Comparison of ENCODE assay signal across 15 cellular contexts in genomic region chr9:127739614-127740322, GRCh38. TPM values are rescaled to one million over a fixed set of nuclear protein-coding genes. Genes with fewer than 3 reads are reported as not detected.
A peak's percentile ranks its signal among the peaks of the same experiment; 100 is the strongest.
DNase-seq lines count a peak whose midpoint lies in the region; ATAC-seq, FAIRE-seq and TF ChIP-seq lines count a peak whose summit lies in the region.
"Had no signal": no experiment of that assay in that cellular context is flagged by ENCODE, and none has a peak within 500 bp of the region (broad histone marks: within the 10 kb centered on the region; RNA-seq: fewer than 3 reads in every experiment).

No MANE protein-coding gene starts in this region.

- H3K4me2 ChIP-seq in HCT116 (ENCODE audit: low read length) (peak overlapping the region; percentile 73; the same call in 1 of the 2 replicates), keratinocyte (ENCODE audit: control insufficient read depth, extremely low read depth, insufficient read depth, low read depth, low read length) (peak overlapping the region; percentile 62)

- CTCF ChIA-PET in HCT116 (lab: Charles Lee): interaction anchor here (1.2 to 1.7 kb wide), 3 partner anchors 31 to 182 kb away, joined by 3 to 8 read pairs (median 7); no protein-coding TSS in a partner anchor

- TF ChIP-seq RAD21 in HCT116 (IDR thresholded peaks at IDR 0.05; ENCODE audit: low read depth): no peak

- TF ChIP-seq CTCF in HCT116 (IDR thresholded peaks at IDR 0.05 in 2 of 3, conservative IDR thresholded peaks at IDR 0.05 in 1 of 3; ENCODE audit: borderline replicate concordance in 1 of 3, insufficient read depth in 1 of 3, low read depth in 2 of 3, low read length in 2 of 3) (no peak), dorsolateral prefrontal cortex (IDR thresholded peaks at IDR 0.05 in 54 of 56, conservative IDR thresholded peaks at IDR 0.05 in 2 of 56; ENCODE audit: low read depth in 1 of 56, partially characterized antibody in 56 of 56) (no peak), keratinocyte (optimal IDR thresholded peaks at IDR 0.05 in 1 of 3, IDR thresholded peaks at IDR 0.05 in 1 of 3, conservative IDR thresholded peaks at IDR 0.05 in 1 of 3; ENCODE audit: extremely low read depth in 1 of 3, insufficient read depth in 2 of 3, low read length in 3 of 3) (no peak), suprapubic skin (IDR thresholded peaks at IDR 0.05) (no peak)

- H3K4me3 ChIP-seq in HCT116 (replicated peaks in 1 of 2; ENCODE audit: low read depth in 1 of 2, low read length in 2 of 2): no peak overlapping the region
- H3K4me3 ChIP-seq in dorsolateral prefrontal cortex: no peak overlapping the region
- H3K4me3 ChIP-seq in keratinocyte (ENCODE audit: control insufficient read depth in 2 of 3, extremely low read depth in 1 of 3, insufficient read depth in 2 of 3, low read depth in 1 of 3, low read length in 3 of 3): no peak overlapping the region
- H3K4me3 ChIP-seq in suprapubic skin: no peak overlapping the region

- no peak for TF ChIP-seq EP300 in suprapubic skin (IDR thresholded peaks at IDR 0.05)

- H3K9me3 ChIP-seq in HCT116 (ENCODE audit: control insufficient read depth in 1 of 2, insufficient read depth in 1 of 2, low read depth in 1 of 2, low read length in 2 of 2): no peaks in the 10 kb centered on the region
- H3K9me3 ChIP-seq in keratinocyte (ENCODE audit: control insufficient read depth, low read depth, low read length): no peaks in the 10 kb centered on the region
- H3K9me3 ChIP-seq in suprapubic skin: no peaks in the 10 kb centered on the region

- dilution Hi-C loops in keratinocyte (cut with MboI; ENCODE audit: extremely low pct_ligation_motif_present, low sequenced_read_pairs): no loop called here

- no peak for TF ChIP-seq POLR2A in HCT116 (IDR thresholded peaks at IDR 0.05; ENCODE audit: borderline replicate concordance, extremely low read depth, insufficient read depth, insufficient read length)
- no peak for TF ChIP-seq POLR2A in suprapubic skin (IDR thresholded peaks at IDR 0.05)

- H3K36me3 ChIP-seq in HCT116 (ENCODE audit: control insufficient read depth in 1 of 2, insufficient read depth in 2 of 2, low read length in 2 of 2): no peaks in the 10 kb centered on the region
- no peaks in the 10 kb centered on the region for H3K36me3 ChIP-seq in keratinocyte (ENCODE audit: control insufficient read depth in 2 of 2, extremely low read depth in 1 of 2, insufficient read depth in 2 of 2, low read length in 2 of 2)
- peaks cover 8% of the 10 kb centered on the region for H3K36me3 ChIP-seq in suprapubic skin

- RAD21 ChIA-PET in HCT116 (lab: Charles Lee; ENCODE audit: low non-redundant PET in 1 of 2, low total read pairs in 2 of 2, uncharacterized antibody in 2 of 2, unreplicated experiment in 2 of 2): no interaction called here

- no TSS peak for BruUV-seq in HCT116 (replicated peaks; lab: Mats Ljungman, UMichigan)

- DNase-seq in HCT116 (ENCODE audit: low read depth, low spot score): no peak
- no peak for DNase-seq in dorsolateral prefrontal cortex
- DNase-seq in keratinocyte (ENCODE audit: low read depth, low spot score): no peak
- DNase-seq in suprapubic skin (ENCODE audit: low spot score in 2 of 2): no peak
- DNase-seq in SKM-1 (lab: John Stamatoyannopoulos, UW; ENCODE audit: unreplicated experiment): no peak
- no peak for DNase-seq in C1 segment of cervical spinal cord (lab: John Stamatoyannopoulos, UW)
- DNase-seq: activated CD8-positive, alpha-beta memory T cell treated with anti-CD3 and anti-CD28 coated beads, Interleukin-2, amount 10 ng/mL, durations not matched to agents 7 days and 5 days; activated naive CD4-positive, alpha-beta T cell treated with anti-CD3 and anti-CD28 coated beads for 36 hours; caudate nucleus; CD4-positive, alpha-beta T cell; mesendoderm; nucleus accumbens had no signal

- peaks cover 18 to 37% of the 10 kb centered on the region in 2 experiments for H3K4me1 ChIP-seq in HCT116 (ENCODE audit: control insufficient read depth in 1 of 2, insufficient read depth in 2 of 2, low read length in 2 of 2)
- peaks cover 16% of the 10 kb centered on the region for H3K4me1 ChIP-seq in keratinocyte (ENCODE audit: control insufficient read depth, extremely low read depth, insufficient read depth, low read length)
- peaks cover 45% of the 10 kb centered on the region for H3K4me1 ChIP-seq in suprapubic skin

- no peaks in the 10 kb centered on the region for H3K27me3 ChIP-seq in HCT116 (ENCODE audit: insufficient read depth, low read length)
- H3K27me3 ChIP-seq in dorsolateral prefrontal cortex: no peaks in the 10 kb centered on the region
- H3K27me3 ChIP-seq in keratinocyte (ENCODE audit: control insufficient read depth, extremely low read depth, insufficient read depth, low read length): no peaks in the 10 kb centered on the region
- H3K27me3 ChIP-seq in suprapubic skin: no peaks in the 10 kb centered on the region

- no peaks in the 10 kb centered on the region for H3K9me2 ChIP-seq in HCT116 (ENCODE audit: insufficient read depth)

- ATAC-seq in HCT116: no peak
- no peak for ATAC-seq in GM21619 (IDR thresholded peaks at IDR 0.05; ENCODE audit: unreplicated experiment)
- no peak for ATAC-seq in GM19023 (IDR thresholded peaks at IDR 0.05; ENCODE audit: unreplicated experiment)
- ATAC-seq: activated CD8-positive, alpha-beta memory T cell treated with anti-CD3 and anti-CD28 coated beads, Interleukin-2, amount 10 ng/mL, durations not matched to agents 7 days and 5 days had no signal

- POLR2A ChIA-PET in HCT116 (lab: Charles Lee): interaction anchor here (1.0 kb wide), 1 partner anchor 41 kb away, joined by 4 read pairs; no protein-coding TSS in a partner anchor

- H3K9me1 ChIP-seq in keratinocyte (ENCODE audit: control insufficient read depth, extremely low read depth, insufficient read depth, low read length): no peaks in the 10 kb centered on the region

- H3K9ac ChIP-seq in HCT116 (ENCODE audit: low read length): 0 out of 2 replicates have a peak overlapping the region, but pooled peaks have one; percentile 46
- H3K9ac ChIP-seq in keratinocyte (ENCODE audit: control insufficient read depth, extremely low read depth, insufficient read depth, low read length): peak overlapping the region; percentile 59

- WGBS in suprapubic skin: 73% methylated on average over 11 of the region's 18 CpGs

- H3K27ac ChIP-seq in HCT116 (ENCODE audit: low read depth, low read length) (peak overlapping the region; percentile 39), dorsolateral prefrontal cortex (peak overlapping the region in 32 of 59 donors; percentile 0 to 80 (median 48)), keratinocyte (ENCODE audit: control insufficient read depth, insufficient read depth, low read length) (peak overlapping the region; percentile 82), suprapubic skin (peak overlapping the region; percentile 84)

- FAIRE-seq in keratinocyte (lab: Jason Lieb, UNC): peak; percentile 9

- H2AFZ ChIP-seq in HCT116 (ENCODE audit: low read depth, low read length, poor library complexity, severe bottlenecking) (no peak overlapping the region), keratinocyte (ENCODE audit: control insufficient read depth, low read length) (peak overlapping the region; percentile 4)

- intact Hi-C loops in HCT116 (cut with micrococcal nuclease) (no loop called here), dorsolateral prefrontal cortex (cut with DNase I) (loop anchor here (5.0 to 10.0 kb wide), 3 partner anchors 133 to 235 kb away; no protein-coding TSS in a partner anchor)

- no peaks in the 10 kb centered on the region for H4K20me1 ChIP-seq in HCT116 (ENCODE audit: insufficient read depth)
- H4K20me1 ChIP-seq in keratinocyte (ENCODE audit: control insufficient read depth, extremely low read depth, insufficient read depth, low read length): no peaks in the 10 kb centered on the region

- H3K79me2 ChIP-seq in HCT116 (ENCODE audit: insufficient read depth, low read length) (no peaks in the 10 kb centered on the region), keratinocyte (ENCODE audit: control insufficient read depth, insufficient read depth, low read length) (no peaks in the 10 kb centered on the region)

RNA-seq across cellular contexts. Expression of gene TOR2A, which starts 4.7 kb away (rescaled TPM):
- total RNA-seq in HCT116 (2021; ENCODE audit: unreplicated experiment): 12.0 TPM
- 16.3 and 18.4 TPM in 2 replicates for polyA plus RNA-seq in HCT116 (2012)
- total RNA-seq in dorsolateral prefrontal cortex: 10 to 100 TPM in 101 of 120 experiments, 1 to 10 TPM in 19; 7.7 to 18.6 (median 12.5) TPM
- polyA plus RNA-seq in keratinocyte: 2.3 to 5.9 TPM (median 4.1 TPM) in 3 replicates
- 4.1 TPM for polyA plus RNA-seq in keratinocyte (2011; ENCODE audit: low read depth)
- polyA plus RNA-seq in keratinocyte (2011; cell fraction: cytosol; rRNA removed): 3.7 and 6.1 TPM in 2 replicates
- polyA plus RNA-seq in keratinocyte (2011; cell fraction: nucleus; rRNA removed): 9.9 and 12.0 TPM in 2 replicates
- polyA plus RNA-seq in keratinocyte (2012; ENCODE audit: low replicate concordance): 7.8 and 8.8 TPM in 2 replicates
- 1.7 to 7.1 TPM (median 2.6 TPM) in 3 replicates for polyA minus RNA-seq in keratinocyte
- 9.2 TPM for polyA minus RNA-seq in keratinocyte (2011; cell fraction: cytosol; rRNA and poly(A)+ RNA removed)
- polyA minus RNA-seq in keratinocyte (2011; cell fraction: nucleus; rRNA and poly(A)+ RNA removed): 2.8 and 5.9 TPM in 2 replicates
- 10 to 100 TPM; 16.1 to 24.3 (median 19.3) TPM for total RNA-seq in suprapubic skin

RNA-seq across cellular contexts. Expression of gene TTC16, which starts 23.9 kb away (rescaled TPM):
- not detected for total RNA-seq in HCT116 (2021; ENCODE audit: unreplicated experiment)
- 0.03 TPM in 1 of 2 replicates, not detected in the other for polyA plus RNA-seq in HCT116 (2012)
- 1 to 10 TPM in 3 of 120 experiments, under 1 TPM in 107, not detected in 10; 0.15 to 1.4 (median 0.47) TPM for total RNA-seq in dorsolateral prefrontal cortex
- 0.03 to 0.05 TPM in 2 of 3 replicates, not detected in the other for polyA plus RNA-seq in keratinocyte
- polyA plus RNA-seq in keratinocyte (2011; ENCODE audit: low read depth): not detected
- polyA plus RNA-seq in keratinocyte (2011; cell fraction: cytosol; rRNA removed): 0.01 TPM in 1 of 2 replicates, not detected in the other
- 0.08 TPM in 1 of 2 replicates, not detected in the other for polyA plus RNA-seq in keratinocyte (2011; cell fraction: nucleus; rRNA removed)
- not detected in 2 replicates for polyA plus RNA-seq in keratinocyte (2012; ENCODE audit: low replicate concordance)
- 0.10 TPM in 1 of 3 replicates, not detected in the others for polyA minus RNA-seq in keratinocyte
- polyA minus RNA-seq in keratinocyte (2011; cell fraction: cytosol; rRNA and poly(A)+ RNA removed): not detected
- polyA minus RNA-seq in keratinocyte (2011; cell fraction: nucleus; rRNA and poly(A)+ RNA removed): not detected in 2 replicates
- total RNA-seq in suprapubic skin: under 1 TPM in 2 of 4 donors, not detected in 2; 0.16 to 0.21 TPM
- total RNA-seq: urinary bladder had no signal
- polyA plus RNA-seq: urinary bladder had no signal

RNA-seq across cellular contexts. Expression of gene PTRH1, which starts 24.3 kb away (rescaled TPM):
- 21.8 TPM for total RNA-seq in HCT116 (2021; ENCODE audit: unreplicated experiment)
- 21.7 and 21.9 TPM in 2 replicates for polyA plus RNA-seq in HCT116 (2012)
- 10 to 100 TPM in 94 of 120 experiments, 1 to 10 TPM in 26; 4.2 to 19.6 (median 11.9) TPM for total RNA-seq in dorsolateral prefrontal cortex
- polyA plus RNA-seq in keratinocyte: 14.3 to 25.2 TPM (median 14.9 TPM) in 3 replicates
- 3.9 TPM for polyA plus RNA-seq in keratinocyte (2011; ENCODE audit: low read depth)
- polyA plus RNA-seq in keratinocyte (2011; cell fraction: cytosol; rRNA removed): 9.3 and 30.8 TPM in 2 replicates
- 12.4 and 20.2 TPM in 2 replicates for polyA plus RNA-seq in keratinocyte (2011; cell fraction: nucleus; rRNA removed)
- polyA plus RNA-seq in keratinocyte (2012; ENCODE audit: low replicate concordance): 12.5 and 37.5 TPM in 2 replicates
- 4.8 to 10.2 TPM (median 5.9 TPM) in 3 replicates for polyA minus RNA-seq in keratinocyte
- 35.7 TPM for polyA minus RNA-seq in keratinocyte (2011; cell fraction: cytosol; rRNA and poly(A)+ RNA removed)
- polyA minus RNA-seq in keratinocyte (2011; cell fraction: nucleus; rRNA and poly(A)+ RNA removed): 10.2 and 10.8 TPM in 2 replicates
- total RNA-seq in suprapubic skin: 10 to 100 TPM in 3 of 4 donors, 1 to 10 TPM in 1; 7.4 to 58.4 (median 41.6) TPM

RNA-seq across cellular contexts. Expression of gene CFAP157, which starts 33.0 kb away (rescaled TPM):
- total RNA-seq in HCT116 (2021; ENCODE audit: unreplicated experiment): 0.22 TPM
- polyA plus RNA-seq in HCT116 (2012): 1.00 and 1.0 TPM in 2 replicates
- total RNA-seq in dorsolateral prefrontal cortex: 1 to 10 TPM in 12 of 120 experiments, under 1 TPM in 92, not detected in 16; 0.11 to 1.7 (median 0.55) TPM
- polyA plus RNA-seq in keratinocyte: 0.03 TPM in 1 of 3 replicates, not detected in the others
- not detected for polyA plus RNA-seq in keratinocyte (2011; ENCODE audit: low read depth)
- polyA plus RNA-seq in keratinocyte (2011; cell fraction: cytosol; rRNA removed): not detected in 2 replicates
- polyA plus RNA-seq in keratinocyte (2011; cell fraction: nucleus; rRNA removed): 0.05 and 0.15 TPM in 2 replicates
- 0.95 and 1.7 TPM in 2 replicates for polyA plus RNA-seq in keratinocyte (2012; ENCODE audit: low replicate concordance)
- 0.52 TPM in 1 of 3 replicates, not detected in the others for polyA minus RNA-seq in keratinocyte
- polyA minus RNA-seq in keratinocyte (2011; cell fraction: cytosol; rRNA and poly(A)+ RNA removed): not detected
- not detected in 2 replicates for polyA minus RNA-seq in keratinocyte (2011; cell fraction: nucleus; rRNA and poly(A)+ RNA removed)
- total RNA-seq in suprapubic skin: under 1 TPM in 2 of 4 donors, not detected in 2; 0.24 to 0.57 TPM
- total RNA-seq: activated CD8-positive, alpha-beta memory T cell treated with anti-CD3 and anti-CD28 coated beads, Interleukin-2, amount 10 ng/mL, durations not matched to agents 7 days and 5 days; urinary bladder had no signal

RNA-seq across cellular contexts. Expression of gene SH2D3C, which starts 38.7 kb away (rescaled TPM):
- total RNA-seq in HCT116 (2021; ENCODE audit: unreplicated experiment) (1.3 TPM), dorsolateral prefrontal cortex (10 to 100 TPM in 118 of 120 experiments, 1 to 10 TPM in 2; 9.3 to 27.9 (median 17.3) TPM), suprapubic skin (1 to 10 TPM; 3.4 to 8.9 (median 6.1) TPM)
- polyA plus RNA-seq in HCT116 (2012): 1.3 and 1.4 TPM in 2 replicates
- polyA plus RNA-seq in keratinocyte: 0.12 to 0.21 TPM in 2 of 3 replicates, not detected in the other
- not detected for polyA plus RNA-seq in keratinocyte (2011; ENCODE audit: low read depth)
- polyA plus RNA-seq in keratinocyte (2011; cell fraction: cytosol; rRNA removed): 0.07 and 0.13 TPM in 2 replicates
- 0.06 and 0.27 TPM in 2 replicates for polyA plus RNA-seq in keratinocyte (2011; cell fraction: nucleus; rRNA removed)
- 0.13 and 0.18 TPM in 2 replicates for polyA plus RNA-seq in keratinocyte (2012; ENCODE audit: low replicate concordance)
- polyA minus RNA-seq in keratinocyte: 0.16 TPM in 1 of 3 replicates, not detected in the others
- polyA minus RNA-seq in keratinocyte (2011; cell fraction: cytosol; rRNA and poly(A)+ RNA removed): not detected
- not detected in 2 replicates for polyA minus RNA-seq in keratinocyte (2011; cell fraction: nucleus; rRNA and poly(A)+ RNA removed)
